In genomic region chr2:63861220-63861822, GRCh38 we compare ENCODE assay signal across 8 cellular contexts. TPM values are rescaled to one million over a fixed set of nuclear protein-coding genes. Genes with fewer than 3 reads are reported as not detected.
A peak's percentile ranks its signal among the peaks of the same experiment; 100 is the strongest.
DNase-seq lines count a peak whose midpoint lies in the region; ATAC-seq and TF ChIP-seq lines count a peak whose summit lies in the region.

No MANE protein-coding gene starts in this region.

- peak; percentile 62 for TF ChIP-seq CTCF in mesothelial cell of epicardium (IDR thresholded peaks at IDR 0.05; ENCODE audit: unreplicated experiment)

- H3K27me3 Mint-ChIP-seq in CD4-positive, CD25-positive, alpha-beta regulatory T cell, result no peaks in the 10 kb centered on the region
- no peaks in the 10 kb centered on the region for H3K27me3 Mint-ChIP-seq in mesothelial cell of epicardium (ENCODE audit: low read depth)

- peak overlapping the region in 2 of 4 donors; percentile 3 to 22 for H3K4me3 Mint-ChIP-seq in CD4-positive, CD25-positive, alpha-beta regulatory T cell
- no peak overlapping the region for H3K4me3 Mint-ChIP-seq in mesothelial cell of epicardium

- H3K4me3 ChIP-seq in CD4-positive, CD25-positive, alpha-beta regulatory T cell (ENCODE audit: low read depth, low read length), result peak overlapping the region; percentile 37

- peaks cover 52% of the 10 kb centered on the region for H3K36me3 ChIP-seq in CD4-positive, CD25-positive, alpha-beta regulatory T cell (ENCODE audit: control insufficient read depth, insufficient read depth, low read length)

- peak; percentile 51 to 85 (median 76) for DNase-seq in CD4-positive, CD25-positive, alpha-beta regulatory T cell
- DNase-seq in NCI-H1694 treated with DMSO at 0.1 percent for 48 hours (lab: John Stamatoyannopoulos, UW) (peak; percentile 30), mesothelial cell of epicardium (ENCODE audit: low spot score in 2 of 2, unreplicated experiment in 2 of 2) (peak in 1 of 2 experiments; percentile 45), superior temporal gyrus (ENCODE audit: extremely low spot score) (peak; percentile 87)
- DNase-seq in activated CD4-positive, alpha-beta T cell treated with anti-CD3 and anti-CD28 coated beads, Interleukin-2, amount 50 U/mL, for 1 hour, result peak; percentile 65
- peak; percentile 43 for DNase-seq in effector CD8-positive, alpha-beta T cell (lab: John Stamatoyannopoulos, UW)

- peak overlapping the region; percentile 31 to 38 (median 35) for H3K27ac Mint-ChIP-seq in CD4-positive, CD25-positive, alpha-beta regulatory T cell
- no peak overlapping the region for H3K27ac Mint-ChIP-seq in mesothelial cell of epicardium

- H3K4me1 Mint-ChIP-seq in CD4-positive, CD25-positive, alpha-beta regulatory T cell, result peaks cover 31 to 63% (median 49%) of the 10 kb centered on the region in 4 donors
- peaks cover 7% of the 10 kb centered on the region for H3K4me1 Mint-ChIP-seq in mesothelial cell of epicardium

- no peaks in the 10 kb centered on the region for H3K9me3 Mint-ChIP-seq in CD4-positive, CD25-positive, alpha-beta regulatory T cell
- H3K9me3 Mint-ChIP-seq in mesothelial cell of epicardium, result peaks cover 6% of the 10 kb centered on the region

- H3K27me3 ChIP-seq in CD4-positive, CD25-positive, alpha-beta regulatory T cell (ENCODE audit: control insufficient read depth, insufficient read depth, low read length), result no peaks in the 10 kb centered on the region

- H3K27ac ChIP-seq in CD4-positive, CD25-positive, alpha-beta regulatory T cell (ENCODE audit: insufficient read depth, low read length, poor library complexity, severe bottlenecking), result peak overlapping the region; percentile 52

- H3K4me1 ChIP-seq in CD4-positive, CD25-positive, alpha-beta regulatory T cell (ENCODE audit: control insufficient read depth, insufficient read depth, low read length, poor library complexity, severe bottlenecking), result peaks cover 39% of the 10 kb centered on the region

- ATAC-seq in CD4-positive, CD25-positive, alpha-beta regulatory T cell (ENCODE audit: low read depth in 2 of 2), result peak; percentile 40 to 43
- ATAC-seq in GM19455 (IDR thresholded peaks at IDR 0.05; ENCODE audit: unreplicated experiment) (peak; percentile 69), GM21717 (IDR thresholded peaks at IDR 0.05; ENCODE audit: unreplicated experiment) (no peak)

- H3K36me3 Mint-ChIP-seq in CD4-positive, CD25-positive, alpha-beta regulatory T cell, result peaks cover 33% of the 10 kb centered on the region
- H3K36me3 Mint-ChIP-seq in mesothelial cell of epicardium, result peaks cover 43% of the 10 kb centered on the region

- H3K9me3 ChIP-seq in CD4-positive, CD25-positive, alpha-beta regulatory T cell (ENCODE audit: control insufficient read depth in 2 of 2, low read length in 2 of 2), result no peaks in the 10 kb centered on the region

RNA-seq across cellular contexts. Expression of gene UGP2, which starts 19.6 kb away (rescaled TPM):
- total RNA-seq in CD4-positive, CD25-positive, alpha-beta regulatory T cell, result 118 TPM
- 100 to 1,000 TPM; 200 to 279 (median 220) TPM for polyA plus RNA-seq in CD4-positive, CD25-positive, alpha-beta regulatory T cell
- 92.6 to 99.1 TPM (median 96.7 TPM) in 3 replicates for total RNA-seq in mesothelial cell of epicardium
